1 cellular context compared by ENCODE assay signal in genomic region chrX:136779346-136779781, GRCh38.
TF ChIP-seq lines count a peak whose summit lies in the region.

No MANE protein-coding gene starts in this region.

TF ChIP-seq in GM12878, 131 proteins besides CTCF, POLR2A, EP300 and RAD21 (continued from another document and continues in another):
- TF ChIP-seq, protein P1, sequence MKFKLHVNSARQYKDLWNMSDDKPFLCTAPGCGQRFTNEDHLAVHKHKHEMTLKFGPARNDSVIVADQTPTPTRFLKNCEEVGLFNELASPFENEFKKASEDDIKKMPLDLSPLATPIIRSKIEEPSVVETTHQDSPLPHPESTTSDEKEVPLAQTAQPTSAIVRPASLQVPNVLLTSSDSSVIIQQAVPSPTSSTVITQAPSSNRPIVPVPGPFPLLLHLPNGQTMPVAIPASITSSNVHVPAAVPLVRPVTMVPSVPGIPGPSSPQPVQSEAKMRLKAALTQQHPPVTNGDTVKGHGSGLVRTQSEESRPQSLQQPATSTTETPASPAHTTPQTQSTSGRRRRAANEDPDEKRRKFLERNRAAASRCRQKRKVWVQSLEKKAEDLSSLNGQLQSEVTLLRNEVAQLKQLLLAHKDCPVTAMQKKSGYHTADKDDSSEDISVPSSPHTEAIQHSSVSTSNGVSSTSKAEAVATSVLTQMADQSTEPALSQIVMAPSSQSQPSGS (IDR thresholded peaks at IDR 0.05; ENCODE audit: low read length), result no peak
- TF ChIP-seq STAT3 (IDR thresholded peaks at IDR 0.05; ENCODE audit: low read depth, low read length) (no peak), YY1 (IDR thresholded peaks at IDR 0.05; ENCODE audit: low read depth, low read length) (no peak), KAT2A (conservative IDR thresholded peaks at IDR 0.05; ENCODE audit: control insufficient read depth, low read depth, low read length) (no peak), FOS (IDR thresholded peaks at IDR 0.05; ENCODE audit: borderline replicate concordance, extremely low read depth, insufficient read length) (no peak), SUPT20H (IDR thresholded peaks at IDR 0.05; ENCODE audit: borderline replicate concordance, control insufficient read depth, low read depth, low read length) (no peak), SPI1 (IDR thresholded peaks at IDR 0.05; ENCODE audit: borderline replicate concordance, insufficient read depth, low read depth, low read length) (no peak), RELB (IDR thresholded peaks at IDR 0.05; ENCODE audit: low read depth) (no peak), ZNF622 (IDR thresholded peaks at IDR 0.05) (no peak), CHD4 (IDR thresholded peaks at IDR 0.05) (no peak), PAX5 (IDR thresholded peaks at IDR 0.05; ENCODE audit: borderline replicate concordance, low read depth, low read length) (no peak), E2F4 (IDR thresholded peaks at IDR 0.05; ENCODE audit: low read depth, low read length) (no peak), BACH1 (IDR thresholded peaks at IDR 0.05; ENCODE audit: borderline replicate concordance) (no peak), CREB1 (IDR thresholded peaks at IDR 0.05; ENCODE audit: low read depth) (0 out of 2 replicates have a peak, but pooled peaks have one; percentile 34), GATAD2B (conservative IDR thresholded peaks at IDR 0.05; ENCODE audit: low read depth) (no peak), PKNOX1 (IDR thresholded peaks at IDR 0.05) (peak; percentile 86), MYB (IDR thresholded peaks at IDR 0.05; ENCODE audit: borderline replicate concordance, low read depth, low read length) (no peak), BMI1 (IDR thresholded peaks at IDR 0.05; ENCODE audit: borderline replicate concordance) (no peak), NFYA (IDR thresholded peaks at IDR 0.05; ENCODE audit: borderline replicate concordance, low read depth, low read length) (no peak), CHD2 (IDR thresholded peaks at IDR 0.05; ENCODE audit: borderline replicate concordance, low read depth, low read length) (no peak), CEBPB (IDR thresholded peaks at IDR 0.05; ENCODE audit: borderline replicate concordance in 1 of 2, low read depth in 2 of 2, low read length in 2 of 2) (no peak)
- TF ChIP-seq, protein P2, sequence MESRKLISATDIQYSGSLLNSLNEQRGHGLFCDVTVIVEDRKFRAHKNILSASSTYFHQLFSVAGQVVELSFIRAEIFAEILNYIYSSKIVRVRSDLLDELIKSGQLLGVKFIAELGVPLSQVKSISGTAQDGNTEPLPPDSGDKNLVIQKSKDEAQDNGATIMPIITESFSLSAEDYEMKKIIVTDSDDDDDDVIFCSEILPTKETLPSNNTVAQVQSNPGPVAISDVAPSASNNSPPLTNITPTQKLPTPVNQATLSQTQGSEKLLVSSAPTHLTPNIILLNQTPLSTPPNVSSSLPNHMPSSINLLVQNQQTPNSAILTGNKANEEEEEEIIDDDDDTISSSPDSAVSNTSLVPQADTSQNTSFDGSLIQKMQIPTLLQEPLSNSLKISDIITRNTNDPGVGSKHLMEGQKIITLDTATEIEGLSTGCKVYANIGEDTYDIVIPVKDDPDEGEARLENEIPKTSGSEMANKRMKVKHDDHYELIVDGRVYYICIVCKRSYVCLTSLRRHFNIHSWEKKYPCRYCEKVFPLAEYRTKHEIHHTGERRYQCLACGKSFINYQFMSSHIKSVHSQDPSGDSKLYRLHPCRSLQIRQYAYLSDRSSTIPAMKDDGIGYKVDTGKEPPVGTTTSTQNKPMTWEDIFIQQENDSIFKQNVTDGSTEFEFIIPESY (IDR thresholded peaks at IDR 0.05), result no peak
- TF ChIP-seq, protein P3, sequence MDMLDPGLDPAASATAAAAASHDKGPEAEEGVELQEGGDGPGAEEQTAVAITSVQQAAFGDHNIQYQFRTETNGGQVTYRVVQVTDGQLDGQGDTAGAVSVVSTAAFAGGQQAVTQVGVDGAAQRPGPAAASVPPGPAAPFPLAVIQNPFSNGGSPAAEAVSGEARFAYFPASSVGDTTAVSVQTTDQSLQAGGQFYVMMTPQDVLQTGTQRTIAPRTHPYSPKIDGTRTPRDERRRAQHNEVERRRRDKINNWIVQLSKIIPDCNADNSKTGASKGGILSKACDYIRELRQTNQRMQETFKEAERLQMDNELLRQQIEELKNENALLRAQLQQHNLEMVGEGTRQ (IDR thresholded peaks at IDR 0.05; ENCODE audit: borderline replicate concordance, low read depth, low read length), result no peak
- TF ChIP-seq, protein P4, sequence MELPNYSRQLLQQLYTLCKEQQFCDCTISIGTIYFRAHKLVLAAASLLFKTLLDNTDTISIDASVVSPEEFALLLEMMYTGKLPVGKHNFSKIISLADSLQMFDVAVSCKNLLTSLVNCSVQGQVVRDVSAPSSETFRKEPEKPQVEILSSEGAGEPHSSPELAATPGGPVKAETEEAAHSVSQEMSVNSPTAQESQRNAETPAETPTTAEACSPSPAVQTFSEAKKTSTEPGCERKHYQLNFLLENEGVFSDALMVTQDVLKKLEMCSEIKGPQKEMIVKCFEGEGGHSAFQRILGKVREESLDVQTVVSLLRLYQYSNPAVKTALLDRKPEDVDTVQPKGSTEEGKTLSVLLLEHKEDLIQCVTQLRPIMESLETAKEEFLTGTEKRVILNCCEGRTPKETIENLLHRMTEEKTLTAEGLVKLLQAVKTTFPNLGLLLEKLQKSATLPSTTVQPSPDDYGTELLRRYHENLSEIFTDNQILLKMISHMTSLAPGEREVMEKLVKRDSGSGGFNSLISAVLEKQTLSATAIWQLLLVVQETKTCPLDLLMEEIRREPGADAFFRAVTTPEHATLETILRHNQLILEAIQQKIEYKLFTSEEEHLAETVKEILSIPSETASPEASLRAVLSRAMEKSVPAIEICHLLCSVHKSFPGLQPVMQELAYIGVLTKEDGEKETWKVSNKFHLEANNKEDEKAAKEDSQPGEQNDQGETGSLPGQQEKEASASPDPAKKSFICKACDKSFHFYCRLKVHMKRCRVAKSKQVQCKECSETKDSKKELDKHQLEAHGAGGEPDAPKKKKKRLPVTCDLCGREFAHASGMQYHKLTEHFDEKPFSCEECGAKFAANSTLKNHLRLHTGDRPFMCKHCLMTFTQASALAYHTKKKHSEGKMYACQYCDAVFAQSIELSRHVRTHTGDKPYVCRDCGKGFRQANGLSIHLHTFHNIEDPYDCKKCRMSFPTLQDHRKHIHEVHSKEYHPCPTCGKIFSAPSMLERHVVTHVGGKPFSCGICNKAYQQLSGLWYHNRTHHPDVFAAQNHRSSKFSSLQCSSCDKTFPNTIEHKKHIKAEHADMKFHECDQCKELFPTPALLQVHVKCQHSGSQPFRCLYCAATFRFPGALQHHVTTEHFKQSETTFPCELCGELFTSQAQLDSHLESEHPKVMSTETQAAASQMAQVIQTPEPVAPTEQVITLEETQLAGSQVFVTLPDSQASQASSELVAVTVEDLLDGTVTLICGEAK (IDR thresholded peaks at IDR 0.05; ENCODE audit: borderline replicate concordance), result no peak
- TF ChIP-seq, protein P5, sequence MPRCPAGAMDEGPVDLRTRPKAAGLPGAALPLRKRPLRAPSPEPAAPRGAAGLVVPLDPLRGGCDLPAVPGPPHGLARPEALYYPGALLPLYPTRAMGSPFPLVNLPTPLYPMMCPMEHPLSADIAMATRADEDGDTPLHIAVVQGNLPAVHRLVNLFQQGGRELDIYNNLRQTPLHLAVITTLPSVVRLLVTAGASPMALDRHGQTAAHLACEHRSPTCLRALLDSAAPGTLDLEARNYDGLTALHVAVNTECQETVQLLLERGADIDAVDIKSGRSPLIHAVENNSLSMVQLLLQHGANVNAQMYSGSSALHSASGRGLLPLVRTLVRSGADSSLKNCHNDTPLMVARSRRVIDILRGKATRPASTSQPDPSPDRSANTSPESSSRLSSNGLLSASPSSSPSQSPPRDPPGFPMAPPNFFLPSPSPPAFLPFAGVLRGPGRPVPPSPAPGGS (IDR thresholded peaks at IDR 0.05; ENCODE audit: borderline replicate concordance, insufficient read depth, low read depth, low read length, poor library complexity, severe bottlenecking), result no peak
- TF ChIP-seq, protein P6, sequence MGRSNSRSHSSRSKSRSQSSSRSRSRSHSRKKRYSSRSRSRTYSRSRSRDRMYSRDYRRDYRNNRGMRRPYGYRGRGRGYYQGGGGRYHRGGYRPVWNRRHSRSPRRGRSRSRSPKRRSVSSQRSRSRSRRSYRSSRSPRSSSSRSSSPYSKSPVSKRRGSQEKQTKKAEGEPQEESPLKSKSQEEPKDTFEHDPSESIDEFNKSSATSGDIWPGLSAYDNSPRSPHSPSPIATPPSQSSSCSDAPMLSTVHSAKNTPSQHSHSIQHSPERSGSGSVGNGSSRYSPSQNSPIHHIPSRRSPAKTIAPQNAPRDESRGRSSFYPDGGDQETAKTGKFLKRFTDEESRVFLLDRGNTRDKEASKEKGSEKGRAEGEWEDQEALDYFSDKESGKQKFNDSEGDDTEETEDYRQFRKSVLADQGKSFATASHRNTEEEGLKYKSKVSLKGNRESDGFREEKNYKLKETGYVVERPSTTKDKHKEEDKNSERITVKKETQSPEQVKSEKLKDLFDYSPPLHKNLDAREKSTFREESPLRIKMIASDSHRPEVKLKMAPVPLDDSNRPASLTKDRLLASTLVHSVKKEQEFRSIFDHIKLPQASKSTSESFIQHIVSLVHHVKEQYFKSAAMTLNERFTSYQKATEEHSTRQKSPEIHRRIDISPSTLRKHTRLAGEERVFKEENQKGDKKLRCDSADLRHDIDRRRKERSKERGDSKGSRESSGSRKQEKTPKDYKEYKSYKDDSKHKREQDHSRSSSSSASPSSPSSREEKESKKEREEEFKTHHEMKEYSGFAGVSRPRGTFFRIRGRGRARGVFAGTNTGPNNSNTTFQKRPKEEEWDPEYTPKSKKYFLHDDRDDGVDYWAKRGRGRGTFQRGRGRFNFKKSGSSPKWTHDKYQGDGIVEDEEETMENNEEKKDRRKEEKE (IDR thresholded peaks at IDR 0.05), result no peak
- TF ChIP-seq, protein P7, sequence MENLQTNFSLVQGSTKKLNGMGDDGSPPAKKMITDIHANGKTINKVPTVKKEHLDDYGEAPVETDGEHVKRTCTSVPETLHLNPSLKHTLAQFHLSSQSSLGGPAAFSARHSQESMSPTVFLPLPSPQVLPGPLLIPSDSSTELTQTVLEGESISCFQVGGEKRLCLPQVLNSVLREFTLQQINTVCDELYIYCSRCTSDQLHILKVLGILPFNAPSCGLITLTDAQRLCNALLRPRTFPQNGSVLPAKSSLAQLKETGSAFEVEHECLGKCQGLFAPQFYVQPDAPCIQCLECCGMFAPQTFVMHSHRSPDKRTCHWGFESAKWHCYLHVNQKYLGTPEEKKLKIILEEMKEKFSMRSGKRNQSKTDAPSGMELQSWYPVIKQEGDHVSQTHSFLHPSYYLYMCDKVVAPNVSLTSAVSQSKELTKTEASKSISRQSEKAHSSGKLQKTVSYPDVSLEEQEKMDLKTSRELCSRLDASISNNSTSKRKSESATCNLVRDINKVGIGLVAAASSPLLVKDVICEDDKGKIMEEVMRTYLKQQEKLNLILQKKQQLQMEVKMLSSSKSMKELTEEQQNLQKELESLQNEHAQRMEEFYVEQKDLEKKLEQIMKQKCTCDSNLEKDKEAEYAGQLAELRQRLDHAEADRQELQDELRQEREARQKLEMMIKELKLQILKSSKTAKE (IDR thresholded peaks at IDR 0.05; ENCODE audit: low read depth, poor library complexity, severe bottlenecking), result no peak
